ENCODE assay signal across 9 cellular contexts in the genomic region with DNA sequence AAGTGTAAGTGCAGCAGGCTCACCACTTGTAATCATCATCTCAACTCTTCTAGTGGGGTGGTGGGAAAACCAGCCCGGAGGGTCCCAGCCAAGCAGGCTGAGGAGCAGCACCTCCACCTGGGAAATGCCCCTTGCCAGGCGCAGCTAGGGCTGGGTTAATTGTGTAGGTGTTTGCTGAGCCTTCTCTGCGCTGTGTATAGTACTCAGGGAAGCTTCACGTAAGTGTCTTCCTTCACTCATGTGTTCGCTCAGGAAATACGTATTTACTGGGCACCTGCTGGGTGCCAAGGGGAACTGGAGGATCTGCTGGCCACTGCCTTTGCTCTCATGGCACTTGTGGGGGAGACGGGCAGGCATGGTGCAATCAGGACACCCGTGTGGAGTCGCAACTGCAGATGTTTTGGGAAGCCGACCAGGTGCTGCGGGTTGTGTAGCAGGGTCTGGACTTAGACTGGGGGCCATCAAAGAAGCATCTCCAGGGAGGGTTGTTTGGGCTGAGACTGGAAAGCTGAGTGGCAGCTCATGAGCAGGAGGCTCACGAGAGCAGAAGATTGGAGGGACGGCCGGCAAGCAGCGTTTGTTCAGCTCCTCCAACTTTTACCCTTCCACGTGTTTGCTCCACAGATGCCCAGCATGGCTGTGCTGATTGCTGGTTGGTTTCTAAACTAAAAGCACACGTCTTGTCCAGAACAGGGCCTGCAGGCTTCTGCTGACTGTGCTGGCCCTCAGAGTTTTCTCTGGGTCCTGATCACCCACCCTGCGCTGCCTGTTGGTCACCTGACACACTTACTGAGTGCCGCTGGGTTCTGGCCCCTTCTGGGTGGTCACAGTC.
DNase-seq lines count a peak whose midpoint lies in the region; ATAC-seq and TF ChIP-seq lines count a peak whose summit lies in the region.
"Had no signal": no experiment of that assay in that cellular context is flagged by ENCODE, and none has a peak within 500 bp of the region (broad histone marks: within the 10 kb centered on the region; RNA-seq: fewer than 3 reads in every experiment).

No MANE protein-coding gene starts in this region.

- H3K4me3 ChIP-seq in CD4-positive, CD25-positive, alpha-beta regulatory T cell (ENCODE audit: low read depth, low read length), result peak overlapping the region; percentile 90

- H3K27me3 ChIP-seq in CD4-positive, CD25-positive, alpha-beta regulatory T cell (ENCODE audit: control insufficient read depth, insufficient read depth, low read length), result no peaks in the 10 kb centered on the region

- peak overlapping the region; percentile 99 for H3K27ac ChIP-seq in CD4-positive, CD25-positive, alpha-beta regulatory T cell (ENCODE audit: insufficient read depth, low read length, poor library complexity, severe bottlenecking)

- no peaks in the 10 kb centered on the region for H3K9me3 Mint-ChIP-seq in CD4-positive, CD25-positive, alpha-beta regulatory T cell
- H3K9me3 Mint-ChIP-seq in T-cell (no peaks in the 10 kb centered on the region), osteocyte (ENCODE audit: unreplicated experiment) (peaks cover 5% of the 10 kb centered on the region), HFFc6 (peaks cover 13% of the 10 kb centered on the region; the same call in 1 of the 2 replicates)
- no peaks in the 10 kb centered on the region for H3K9me3 Mint-ChIP-seq in effector memory CD8-positive, alpha-beta T cell

- H3K9me3 ChIP-seq in CD4-positive, CD25-positive, alpha-beta regulatory T cell (ENCODE audit: control insufficient read depth in 2 of 2, low read length in 2 of 2), result no peaks in the 10 kb centered on the region

- DNase-seq in CD4-positive, CD25-positive, alpha-beta regulatory T cell, result peak in 2 of 3 donors; percentile 56 to 69
- DNase-seq in T-cell, result peak in 4 of 34 experiments; percentile 12 to 24 (median 19)
- no peak for DNase-seq in effector memory CD8-positive, alpha-beta T cell
- no peak for DNase-seq in osteocyte (ENCODE audit: extremely low spot score, unreplicated experiment)
- no peak for DNase-seq in middle frontal gyrus (ENCODE audit: extremely low spot score, low spot score)
- no peak for DNase-seq in globus pallidus (ENCODE audit: low spot score)
- DNase-seq in cerebellar nuclear complex (lab: John Stamatoyannopoulos, UW), result no peak
- no peak for DNase-seq in HFFc6
- DNase-seq: activated gamma-delta T cell treated with Interleukin-2 at 50 U/mL for 16 hours had no signal

- CTCF ChIA-PET in T-cell (lab: Charles Lee), result no interaction called here

- peaks cover 16% of the 10 kb centered on the region for H3K36me3 ChIP-seq in CD4-positive, CD25-positive, alpha-beta regulatory T cell (ENCODE audit: control insufficient read depth, insufficient read depth, low read length)

- peaks cover 46 to 91% (median 55%) of the 10 kb centered on the region in 4 donors for H3K4me1 Mint-ChIP-seq in CD4-positive, CD25-positive, alpha-beta regulatory T cell
- H3K4me1 Mint-ChIP-seq in T-cell (peaks cover 72 to 75% (median 74%) of the 10 kb centered on the region in 3 donors), osteocyte (ENCODE audit: unreplicated experiment) (peaks cover 27% of the 10 kb centered on the region), HFFc6 (ENCODE audit: low read depth) (peaks cover 22% of the 10 kb centered on the region; the same call in 1 of the 2 replicates)
- H3K4me1 Mint-ChIP-seq in effector memory CD8-positive, alpha-beta T cell (ENCODE audit: low read depth in 2 of 2), result peaks cover 13 to 15% of the 10 kb centered on the region in 2 donors

- H3K27ac Mint-ChIP-seq in CD4-positive, CD25-positive, alpha-beta regulatory T cell, result peak overlapping the region; percentile 99 to 100 (median 100)
- H3K27ac Mint-ChIP-seq in T-cell, result peak overlapping the region; percentile 96 to 98
- H3K27ac Mint-ChIP-seq in effector memory CD8-positive, alpha-beta T cell, result peak overlapping the region; percentile 94 to 97
- H3K27ac Mint-ChIP-seq in osteocyte (ENCODE audit: unreplicated experiment), result peak overlapping the region; percentile 99
- no peak overlapping the region for H3K27ac Mint-ChIP-seq in HFFc6

- ATAC-seq in CD4-positive, CD25-positive, alpha-beta regulatory T cell (ENCODE audit: low read depth in 2 of 2), result peak; percentile 45 to 54
- peak in 3 of 4 experiments; percentile 38 to 54 (median 49) for ATAC-seq in T-cell (replicated peaks in 1 of 4)
- no peak for ATAC-seq in effector memory CD8-positive, alpha-beta T cell (replicated peaks)

- H3K36me3 Mint-ChIP-seq in CD4-positive, CD25-positive, alpha-beta regulatory T cell, result peaks cover 10% of the 10 kb centered on the region
- H3K36me3 Mint-ChIP-seq in T-cell, result peaks cover 6% of the 10 kb centered on the region
- H3K36me3 Mint-ChIP-seq in effector memory CD8-positive, alpha-beta T cell (ENCODE audit: insufficient read depth), result peaks cover 8% of the 10 kb centered on the region
- H3K36me3 Mint-ChIP-seq in osteocyte (ENCODE audit: unreplicated experiment), result peaks cover 3% of the 10 kb centered on the region
- peaks cover 4% of the 10 kb centered on the region; the same call in 1 of the 2 replicates for H3K36me3 Mint-ChIP-seq in HFFc6 (ENCODE audit: low read depth)

- POLR2A ChIA-PET in T-cell (lab: Charles Lee), result interaction anchor here (0.5 to 1.4 kb wide), 4 partner anchors 10 to 251 kb away, joined by 3 read pairs; no protein-coding TSS in a partner anchor

- H3K4me3 Mint-ChIP-seq in CD4-positive, CD25-positive, alpha-beta regulatory T cell, result peak overlapping the region; percentile 94 to 99 (median 97)
- H3K4me3 Mint-ChIP-seq in T-cell, result peak overlapping the region; percentile 81 to 90 (median 87)
- peak overlapping the region; percentile 78 to 82 for H3K4me3 Mint-ChIP-seq in effector memory CD8-positive, alpha-beta T cell
- H3K4me3 Mint-ChIP-seq in osteocyte (ENCODE audit: unreplicated experiment), result no peak overlapping the region
- H3K4me3 Mint-ChIP-seq in HFFc6, result no peak overlapping the region

- H3K27me3 Mint-ChIP-seq in CD4-positive, CD25-positive, alpha-beta regulatory T cell, result peaks cover 4% of the 10 kb centered on the region
- no peaks in the 10 kb centered on the region for H3K27me3 Mint-ChIP-seq in T-cell
- no peaks in the 10 kb centered on the region for H3K27me3 Mint-ChIP-seq in effector memory CD8-positive, alpha-beta T cell
- H3K27me3 Mint-ChIP-seq in osteocyte (ENCODE audit: unreplicated experiment), result peaks cover 5% of the 10 kb centered on the region
- H3K27me3 Mint-ChIP-seq in HFFc6 (ENCODE audit: insufficient read depth), result peaks cover 12% of the 10 kb centered on the region; the same call in 1 of the 2 replicates

- H3K4me1 ChIP-seq in CD4-positive, CD25-positive, alpha-beta regulatory T cell (ENCODE audit: control insufficient read depth, insufficient read depth, low read length, poor library complexity, severe bottlenecking), result peaks cover 69% of the 10 kb centered on the region

- TF ChIP-seq CTCF in osteocyte (IDR thresholded peaks at IDR 0.05) (no peak), HFFc6 (IDR thresholded peaks at IDR 0.05) (no peak)

Comparison
In these comparisons a context has a peak if more than half of its experiments do, and no peak if none do; other contexts are left out.
1. DNase-seq: peak in CD4-positive, CD25-positive, alpha-beta regulatory T cell (2 of 3); none in effector memory CD8-positive, alpha-beta T cell (0 of 3), osteocyte (single experiment), middle frontal gyrus (single experiment), globus pallidus (single experiment), cerebellar nuclear complex (0 of 2) and HFFc6 (single experiment).
2. H3K4me3 Mint-ChIP-seq: peak in CD4-positive, CD25-positive, alpha-beta regulatory T cell (4 of 4), T-cell (3 of 3) and effector memory CD8-positive, alpha-beta T cell (2 of 2); none in osteocyte (single experiment) and HFFc6 (single experiment).